In genomic region chr1:162500805-162501204, GRCh38 we compare ENCODE assay signal across 28 cellular contexts. TPM values are rescaled to one million over a fixed set of nuclear protein-coding genes. Genes with fewer than 3 reads are reported as not detected.
DNase-seq lines count a peak whose midpoint lies in the region; ATAC-seq and TF ChIP-seq lines count a peak whose summit lies in the region.
"Had no signal": no experiment of that assay in that cellular context is flagged by ENCODE, and none has a peak within 500 bp of the region (broad histone marks: within the 10 kb centered on the region; RNA-seq: fewer than 3 reads in every experiment).

No MANE protein-coding gene starts in this region.

- peaks cover 43% of the 10 kb centered on the region for H3K4me1 Mint-ChIP-seq in stimulated activated naive CD8-positive, alpha-beta T cell treated with anti-CD3 and anti-CD28 coated beads, Interleukin-15, Interleukin-2, amounts not matched to agents 100 ng/mL and 50 ng/mL, for 24 hours (ENCODE audit: low read depth)
- H3K4me1 Mint-ChIP-seq in activated T-helper 17 cell treated with anti-CD3 and anti-CD28 coated beads, Interleukin-2, amount 50 U/mL, for 72 hours: peaks cover 5% of the 10 kb centered on the region
- peaks cover 28% of the 10 kb centered on the region for H3K4me1 Mint-ChIP-seq in osteocyte (ENCODE audit: unreplicated experiment)

- H3K36me3 Mint-ChIP-seq in stimulated activated naive CD8-positive, alpha-beta T cell treated with anti-CD3 and anti-CD28 coated beads, Interleukin-15, Interleukin-2, amounts not matched to agents 100 ng/mL and 50 ng/mL, for 24 hours (ENCODE audit: low read depth): peaks cover 41% of the 10 kb centered on the region
- peaks cover 72% of the 10 kb centered on the region for H3K36me3 Mint-ChIP-seq in activated T-helper 17 cell treated with anti-CD3 and anti-CD28 coated beads, Interleukin-2, amount 50 U/mL, for 72 hours (ENCODE audit: low read depth)
- peaks cover 26% of the 10 kb centered on the region for H3K36me3 Mint-ChIP-seq in osteocyte (ENCODE audit: unreplicated experiment)
- H3K36me3 Mint-ChIP-seq: natural killer cell had no signal

- WGBS in upper lobe of left lung, 2 donors: 61 to 63% methylated on average over 2 of the region's 2 CpGs

- H3K9me3 Mint-ChIP-seq in stimulated activated naive CD8-positive, alpha-beta T cell treated with anti-CD3 and anti-CD28 coated beads, Interleukin-15, Interleukin-2, amounts not matched to agents 100 ng/mL and 50 ng/mL, for 24 hours: no peaks in the 10 kb centered on the region
- H3K9me3 Mint-ChIP-seq in activated T-helper 17 cell treated with anti-CD3 and anti-CD28 coated beads, Interleukin-2, amount 50 U/mL, for 72 hours: no peaks in the 10 kb centered on the region
- no peaks in the 10 kb centered on the region for H3K9me3 Mint-ChIP-seq in osteocyte (ENCODE audit: unreplicated experiment)
- H3K9me3 Mint-ChIP-seq: effector memory CD8-positive, alpha-beta T cell; natural killer cell; T-helper 1 cell treated with Interleukin-12 subunit alpha and Interleukin-12 subunit beta and Interleukin-4 antibody, amounts not matched to agents 30 μg/mL and 1 μg/mL, for 36 hours had no signal

- TF ChIP-seq CTCF in fibroblast of villous mesenchyme (IDR thresholded peaks at IDR 0.05; ENCODE audit: insufficient read depth, low read depth, low read length) (no peak), upper lobe of left lung (IDR thresholded peaks at IDR 0.05) (no peak), osteocyte (IDR thresholded peaks at IDR 0.05) (no peak)

- no peak for TF ChIP-seq POLR2A in upper lobe of left lung (IDR thresholded peaks at IDR 0.05)

- H3K27me3 ChIP-seq in upper lobe of left lung: no peaks in the 10 kb centered on the region
- H3K27me3 ChIP-seq: gastroesophageal sphincter, pancreas, right atrium auricular region, spleen had no signal

- ATAC-seq in stimulated activated naive CD8-positive, alpha-beta T cell treated with anti-CD3 and anti-CD28 coated beads, Interleukin-15, Interleukin-2, amounts not matched to agents 100 U/mL and 50 U/mL, for 24 hours: no peak
- no peak for ATAC-seq in activated T-helper 17 cell treated with anti-CD3 and anti-CD28 coated beads, Interleukin-2, amount 50 U/mL, for 72 hours (replicated peaks)
- ATAC-seq in upper lobe of left lung (ENCODE audit: low FRiP score in 2 of 2): no peak
- ATAC-seq in GM19452 (IDR thresholded peaks at IDR 0.05; ENCODE audit: unreplicated experiment): no peak
- ATAC-seq: effector memory CD8-positive, alpha-beta T cell; gastroesophageal sphincter; natural killer cell; pancreas had no signal

- no peak overlapping the region for H3K4me3 Mint-ChIP-seq in stimulated activated naive CD8-positive, alpha-beta T cell treated with anti-CD3 and anti-CD28 coated beads, Interleukin-15, Interleukin-2, amounts not matched to agents 100 ng/mL and 50 ng/mL, for 24 hours
- H3K4me3 Mint-ChIP-seq in activated T-helper 17 cell treated with anti-CD3 and anti-CD28 coated beads, Interleukin-2, amount 50 U/mL, for 72 hours: peak overlapping the region; percentile 96
- no peak overlapping the region for H3K4me3 Mint-ChIP-seq in osteocyte (ENCODE audit: unreplicated experiment)

- H3K9me3 ChIP-seq in upper lobe of left lung: no peaks in the 10 kb centered on the region
- H3K9me3 ChIP-seq: gastroesophageal sphincter, pancreas, right atrium auricular region, spleen had no signal

- H3K27ac Mint-ChIP-seq in stimulated activated naive CD8-positive, alpha-beta T cell treated with anti-CD3 and anti-CD28 coated beads, Interleukin-15, Interleukin-2, amounts not matched to agents 100 ng/mL and 50 ng/mL, for 24 hours: peak overlapping the region; percentile 55
- H3K27ac Mint-ChIP-seq in activated T-helper 17 cell treated with anti-CD3 and anti-CD28 coated beads, Interleukin-2, amount 50 U/mL, for 72 hours: no peak overlapping the region
- H3K27ac Mint-ChIP-seq in osteocyte (ENCODE audit: unreplicated experiment): no peak overlapping the region
- H3K27ac Mint-ChIP-seq: natural killer cell; T-helper 1 cell treated with Interleukin-12 subunit alpha and Interleukin-12 subunit beta and Interleukin-4 antibody, amounts not matched to agents 30 μg/mL and 1 μg/mL, for 36 hours had no signal

- peaks cover 27 to 61% (median 31%) of the 10 kb centered on the region in 4 donors for H3K36me3 ChIP-seq in upper lobe of left lung

- no peak for DNase-seq in stimulated activated naive CD8-positive, alpha-beta T cell treated with anti-CD3 and anti-CD28 coated beads, Interleukin-15, Interleukin-2, amounts not matched to agents 100 U/mL and 50 U/mL, for 24 hours
- DNase-seq in fibroblast of villous mesenchyme (ENCODE audit: low read depth) (peak; percentile 28), upper lobe of left lung (no peak), islet precursor cell (no peak), osteocyte (ENCODE audit: extremely low spot score, unreplicated experiment) (no peak)
- DNase-seq: activated CD4-positive, alpha-beta T cell treated with anti-CD3 and anti-CD28 coated beads for 1 hour; activated CD8-positive, alpha-beta memory T cell treated with anti-CD3 and anti-CD28 coated beads for 24 hours; activated gamma-delta T cell treated with Interleukin-2 at 50 U/mL for 16 hours; amygdala; Calu3; effector memory CD8-positive, alpha-beta T cell; KBM-7; natural killer cell; NCI-H1436; NCI-H446; NCI-H774; pancreas; RPMI8226; spleen; stimulated activated CD4-positive, alpha-beta T cell treated with anti-CD3 and anti-CD28 coated beads, Interleukin-4, amount 100 ng/mL, for 1 hour had no signal

- no peak for TF ChIP-seq EP300 in upper lobe of left lung (IDR thresholded peaks at IDR 0.05)

- H3K4me1 ChIP-seq in upper lobe of left lung: peaks cover 22 to 40% (median 29%) of the 10 kb centered on the region in 4 donors

- peak overlapping the region in 1 of 4 donors; percentile 52 for H3K27ac ChIP-seq in upper lobe of left lung
- H3K27ac ChIP-seq: C4-2B, coronary artery, gastroesophageal sphincter, pancreas, right atrium auricular region, spleen had no signal

- H3K4me3 ChIP-seq in fibroblast of villous mesenchyme (ENCODE audit: low read depth, low read length) (no peak overlapping the region), upper lobe of left lung (no peak overlapping the region)
- H3K4me3 ChIP-seq: coronary artery, gastroesophageal sphincter, pancreas, right atrium auricular region, spleen had no signal

- H3K27me3 Mint-ChIP-seq in stimulated activated naive CD8-positive, alpha-beta T cell treated with anti-CD3 and anti-CD28 coated beads, Interleukin-15, Interleukin-2, amounts not matched to agents 100 ng/mL and 50 ng/mL, for 24 hours: no peaks in the 10 kb centered on the region
- no peaks in the 10 kb centered on the region for H3K27me3 Mint-ChIP-seq in activated T-helper 17 cell treated with anti-CD3 and anti-CD28 coated beads, Interleukin-2, amount 50 U/mL, for 72 hours
- no peaks in the 10 kb centered on the region for H3K27me3 Mint-ChIP-seq in osteocyte (ENCODE audit: unreplicated experiment)
- H3K27me3 Mint-ChIP-seq: effector memory CD8-positive, alpha-beta T cell had no signal

RNA-seq across cellular contexts. Expression of gene UHMK1, which starts 3.2 kb away (rescaled TPM):
- 10 to 100 TPM; 50.1 to 57.6 TPM for total RNA-seq in activated T-helper 17 cell treated with anti-CD3 and anti-CD28 coated beads, Interleukin-2, amount 50 U/mL, for 72 hours
- total RNA-seq in fibroblast of villous mesenchyme (69.9 and 139 TPM in 2 replicates), upper lobe of left lung (10 to 100 TPM; 19.3 to 68.2 (median 45.6) TPM), osteocyte (29.3 and 30.9 TPM in 2 replicates)
